Comparison of ENCODE assay signal across 18 cellular contexts in the genomic region with DNA sequence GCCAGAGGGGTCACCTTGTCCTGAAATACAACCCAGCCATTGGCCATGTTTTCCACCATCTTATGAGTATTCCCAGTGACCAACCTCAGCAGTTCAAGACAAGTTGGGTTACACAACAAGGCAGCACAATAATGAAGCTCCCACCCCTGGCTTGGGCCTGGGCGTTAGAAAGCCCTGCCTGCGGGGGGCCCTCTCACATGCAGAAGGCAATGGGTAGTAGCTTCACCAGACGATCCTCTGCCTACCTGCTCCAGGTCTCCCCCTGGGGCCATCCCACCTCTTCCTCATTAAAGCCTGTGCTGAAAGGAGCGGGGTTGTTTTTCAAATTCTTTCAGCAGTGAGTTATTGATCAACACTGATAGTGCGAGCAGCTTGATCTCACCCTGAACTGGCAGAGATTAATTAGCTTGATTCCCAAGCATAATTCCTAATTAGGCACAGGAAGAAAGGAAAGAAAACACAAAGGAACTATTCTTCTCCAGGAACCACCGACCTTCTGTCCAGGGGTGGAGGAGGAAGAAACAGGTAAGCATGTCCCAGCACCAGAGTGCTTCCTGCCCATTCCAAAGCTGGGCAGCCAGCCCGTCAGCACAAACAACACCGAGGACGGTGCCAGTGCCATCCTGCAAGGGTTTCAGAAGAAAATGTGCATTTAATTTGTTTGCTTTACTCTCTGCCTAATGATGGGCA.
DNase-seq lines count a peak whose midpoint lies in the region; TF ChIP-seq lines count a peak whose summit lies in the region.
"Had no signal": no experiment of that assay in that cellular context is flagged by ENCODE, and none has a peak within 500 bp of the region (broad histone marks: within the 10 kb centered on the region; RNA-seq: fewer than 3 reads in every experiment).

No MANE protein-coding gene starts in this region.

- 0 out of 2 replicates have a peak overlapping the region, but pooled peaks have one; percentile 3 for H3K27ac ChIP-seq in OCI-LY3 (ENCODE audit: low read length)
- H3K27ac ChIP-seq: C4-2B, coronary artery, epithelial cell of prostate, gastrocnemius medialis, upper lobe of right lung had no signal

- no peak overlapping the region for H3K4me3 Mint-ChIP-seq in progenitor cell of endocrine pancreas (ENCODE audit: low read depth)

- no peak overlapping the region for H3K9ac ChIP-seq in OCI-LY3 (ENCODE audit: low read length)
- H3K9ac ChIP-seq: SK-N-SH had no signal

- peaks cover 44% of the 10 kb centered on the region for H3K4me1 ChIP-seq in OCI-LY3 (ENCODE audit: low read length)
- H3K4me1 ChIP-seq: gastrocnemius medialis, upper lobe of right lung had no signal

- H3K9me3 Mint-ChIP-seq in progenitor cell of endocrine pancreas (ENCODE audit: low read depth): peaks cover 6% of the 10 kb centered on the region

- H3K36me3 ChIP-seq in OCI-LY3 (replicated peaks; ENCODE audit: low read depth, low read length): peaks cover 17% of the 10 kb centered on the region
- H3K36me3 ChIP-seq: gastrocnemius medialis, upper lobe of right lung had no signal

- no peak overlapping the region for H3K4me3 ChIP-seq in OCI-LY3 (ENCODE audit: low read length)
- H3K4me3 ChIP-seq: coronary artery, gastrocnemius medialis, upper lobe of right lung had no signal

- H3K27me3 Mint-ChIP-seq in progenitor cell of endocrine pancreas: no peaks in the 10 kb centered on the region

- peaks cover 19% of the 10 kb centered on the region for H3K4me1 Mint-ChIP-seq in progenitor cell of endocrine pancreas (ENCODE audit: low read depth)

- H2AFZ ChIP-seq in OCI-LY3 (ENCODE audit: low read depth, low read length): no peak overlapping the region

- no peaks in the 10 kb centered on the region for H3K9me3 ChIP-seq in OCI-LY3 (ENCODE audit: insufficient read depth, low read length)
- H3K9me3 ChIP-seq: gastrocnemius medialis, SK-N-SH, upper lobe of right lung had no signal

- TF ChIP-seq CTCF in OCI-LY3 (IDR thresholded peaks at IDR 0.05; ENCODE audit: low read depth, low read length): no peak
- TF ChIP-seq CTCF in progenitor cell of endocrine pancreas (IDR thresholded peaks at IDR 0.05; ENCODE audit: unreplicated experiment): no peak

- peaks cover 12% of the 10 kb centered on the region for H3K36me3 Mint-ChIP-seq in progenitor cell of endocrine pancreas (ENCODE audit: insufficient read depth)

- H3K79me2 ChIP-seq in OCI-LY3 (ENCODE audit: low read length): peaks cover 13% of the 10 kb centered on the region

- DNase-seq in NCI-H2029 treated with DMSO at 0.1 percent for 48 hours (lab: John Stamatoyannopoulos, UW) (peak; percentile 43), NCI-H2029 (lab: John Stamatoyannopoulos, UW) (no peak), iPS-NIHi7 (ENCODE audit: extremely low spot score) (peak; percentile 50), progenitor cell of endocrine pancreas (ENCODE audit: low spot score, unreplicated experiment) (no peak), GM19238 (ENCODE audit: insufficient read length, low spot score) (no peak), dermis blood vessel endothelial cell (no peak)
- no peak for DNase-seq in activated naive CD4-positive, alpha-beta T cell (lab: John Stamatoyannopoulos, UW)
- DNase-seq: activated CD4-positive, alpha-beta T cell treated with anti-CD3 and anti-CD28 coated beads for 48 hours; activated naive CD4-positive, alpha-beta T cell treated with anti-CD3 and anti-CD28 coated beads, Interleukin-2, amount 50 U/mL, for 16 hours; gastrocnemius medialis; NCI-H2107; SK-N-SH; stimulated activated naive CD8-positive, alpha-beta T cell treated with anti-CD3 and anti-CD28 coated beads, Interleukin-15, Interleukin-2, amounts not matched to agents 100 U/mL and 50 U/mL, for 24 hours; upper lobe of right lung had no signal

- H3K27me3 ChIP-seq in OCI-LY3 (ENCODE audit: low read depth, low read length): no peaks in the 10 kb centered on the region
- H3K27me3 ChIP-seq: gastrocnemius medialis, upper lobe of right lung had no signal

- peak overlapping the region; percentile 91 for H3K27ac Mint-ChIP-seq in progenitor cell of endocrine pancreas

- H3K4me2 ChIP-seq in OCI-LY3 (ENCODE audit: low read length): no peak overlapping the region
- H3K4me2 ChIP-seq: SK-N-SH had no signal

- no peaks in the 10 kb centered on the region for H4K20me1 ChIP-seq in OCI-LY3 (ENCODE audit: insufficient read depth, low read length)

Comparison
In these comparisons a context has a peak if more than half of its experiments do, and no peak if none do; other contexts are left out.
1. DNase-seq: peak in NCI-H2029 treated with DMSO at 0.1 percent for 48 hours (single experiment) and iPS-NIHi7 (single experiment); none in NCI-H2029 (single experiment), progenitor cell of endocrine pancreas (single experiment), GM19238 (single experiment), activated naive CD4-positive, alpha-beta T cell (0 of 4) and dermis blood vessel endothelial cell (single experiment).